ENCODE assay signal across 8 cellular contexts in genomic region chr10:92851003-92851402, GRCh38.
"Had no signal": no experiment of that assay in that cellular context is flagged by ENCODE, and none has a peak within 500 bp of the region (broad histone marks: within the 10 kb centered on the region; RNA-seq: fewer than 3 reads in every experiment).

No MANE protein-coding gene starts in this region.

- H3K36me3 ChIP-seq: HAP-1 had no signal

- H3K27ac Mint-ChIP-seq: IgD-negative memory B cell had no signal

- H3K4me3 ChIP-seq: GM23248, HAP-1 had no signal

- H3K27me3 Mint-ChIP-seq: IgD-negative memory B cell had no signal

- H2AFZ ChIP-seq: GM23248 had no signal

- ATAC-seq: HCT116, HepG2 had no signal

- H3K9ac ChIP-seq: GM23248 had no signal

- DNase-seq: GM23248, GOT3, H7 had no signal

- H3K27ac ChIP-seq: GM23248, HL-60 had no signal
